In the genomic region with DNA sequence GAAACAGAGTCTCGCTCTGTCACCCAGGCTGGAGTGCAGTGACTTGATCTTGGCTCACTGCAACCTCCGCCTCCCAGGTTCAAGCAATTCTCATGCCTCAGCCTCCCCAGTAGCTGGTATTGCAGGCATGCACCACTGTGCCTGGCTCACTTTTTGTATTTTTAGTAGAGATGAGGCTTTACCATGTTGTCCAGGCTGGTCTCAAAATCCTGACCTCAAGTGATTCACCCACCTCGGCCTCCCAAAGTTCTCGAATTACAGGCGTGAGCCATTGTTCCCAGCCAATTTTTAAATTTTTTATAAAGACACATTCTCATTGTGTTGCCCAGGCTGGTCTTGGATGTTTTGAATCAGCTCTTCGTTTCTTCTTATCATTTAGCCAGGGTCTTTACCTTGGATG, we compare ENCODE assay signal across 1 cellular context.
TF ChIP-seq lines count a peak whose summit lies in the region.

No MANE protein-coding gene starts in this region.

TF ChIP-seq in SK-N-SH, 30 proteins besides CTCF, POLR2A, EP300 and RAD21 (continued from another document):
- TF ChIP-seq JUND (IDR thresholded peaks at IDR 0.05) (peak; percentile 48; the same call in 1 of the 2 replicates), NFIC (IDR thresholded peaks at IDR 0.05; ENCODE audit: borderline replicate concordance) (peak; percentile 74; the same call in 1 of the 2 replicates), RXRA (IDR thresholded peaks at IDR 0.05; ENCODE audit: borderline replicate concordance, low read depth) (peak; percentile 78)
- TF ChIP-seq, protein P1, sequence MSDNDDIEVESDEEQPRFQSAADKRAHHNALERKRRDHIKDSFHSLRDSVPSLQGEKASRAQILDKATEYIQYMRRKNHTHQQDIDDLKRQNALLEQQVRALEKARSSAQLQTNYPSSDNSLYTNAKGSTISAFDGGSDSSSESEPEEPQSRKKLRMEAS (IDR thresholded peaks at IDR 0.05; ENCODE audit: low read depth): peak; percentile 53; the same call in 1 of the 2 replicates
